ENCODE assay signal across 1 cellular context in genomic region chr1:248873993-248874671, GRCh38.
TF ChIP-seq lines count a peak whose summit lies in the region.

No MANE protein-coding gene starts in this region.

TF ChIP-seq in K562, 482 proteins besides CTCF, POLR2A, EP300 and RAD21 (continues in another document):
- TF ChIP-seq TFAM (CRISPR knock-in tag; conservative IDR thresholded peaks at IDR 0.05) (no peak), ARID4B (CRISPR knock-in tag; IDR thresholded peaks at IDR 0.05) (no peak; the same call in none of the 2 replicates), TARDBP (IDR thresholded peaks at IDR 0.05) (0 out of 2 replicates have a peak, but pooled peaks have one; percentile 27), ADNP (tag; IDR thresholded peaks at IDR 0.05) (peak; percentile 84), GABPA (tag; conservative IDR thresholded peaks at IDR 0.05; ENCODE audit: low read depth) (no peak; the same call in none of the 2 replicates), SIRT6 (IDR thresholded peaks at IDR 0.05; ENCODE audit: low read depth, low read length) (no peak), CCAR2 (IDR thresholded peaks at IDR 0.05; ENCODE audit: low read depth, low read length) (no peak), ATF6 (CRISPR knock-in tag; IDR thresholded peaks at IDR 0.05) (0 out of 2 replicates have a peak, but pooled peaks have one; percentile 21), NFATC3 (IDR thresholded peaks at IDR 0.05) (0 out of 2 replicates have a peak, but pooled peaks have one; percentile 32), ZBTB17 (CRISPR knock-in tag; IDR thresholded peaks at IDR 0.05) (no peak), PHF20 (IDR thresholded peaks at IDR 0.05; ENCODE audit: partially characterized antibody) (peak; percentile 38), SMARCC2 (IDR thresholded peaks at IDR 0.05; ENCODE audit: low read depth) (no peak; the same call in 1 of the 2 replicates), MCM7 (IDR thresholded peaks at IDR 0.05) (no peak), JUNB (CRISPR knock-in tag; conservative IDR thresholded peaks at IDR 0.05) (no peak), MXI1 (IDR thresholded peaks at IDR 0.05; ENCODE audit: low read depth, low read length) (no peak), RFX7 (CRISPR knock-in tag; IDR thresholded peaks at IDR 0.05) (peak; percentile 9; the same call in 1 of the 2 replicates), BRF1 (IDR thresholded peaks at IDR 0.05; ENCODE audit: borderline replicate concordance, extremely low read depth, insufficient read length) (peak; percentile 9), PHF21A (IDR thresholded peaks at IDR 0.05; ENCODE audit: borderline replicate concordance, low read depth) (0 out of 2 replicates have a peak, but pooled peaks have one; percentile 58), MITF (IDR thresholded peaks at IDR 0.05) (no peak), STAT6 (CRISPR knock-in tag; IDR thresholded peaks at IDR 0.05) (no peak; the same call in 1 of the 2 replicates), ZNF586 (CRISPR knock-in tag; conservative IDR thresholded peaks at IDR 0.05) (0 out of 2 replicates have a peak, but pooled peaks have one; percentile 12), HOXB6 (CRISPR knock-in tag; IDR thresholded peaks at IDR 0.05; ENCODE audit: borderline replicate concordance) (no peak), GTF2B (IDR thresholded peaks at IDR 0.05; ENCODE audit: extremely low read depth, insufficient read length) (no peak), ZBTB43 (CRISPR knock-in tag; IDR thresholded peaks at IDR 0.05) (no peak), CHD4 (IDR thresholded peaks at IDR 0.05; ENCODE audit: insufficient read depth, insufficient replicate concordance, low read depth, low read length, poor library complexity, severe bottlenecking) (no peak), CEBPZ (IDR thresholded peaks at IDR 0.05; ENCODE audit: borderline replicate concordance, low read depth, low read length) (no peak), TEAD2 (tag; IDR thresholded peaks at IDR 0.05) (no peak), BACH1 (tag; IDR thresholded peaks at IDR 0.05) (peak; percentile 22; the same call in 1 of the 2 replicates), ZNF77 (CRISPR knock-in tag; IDR thresholded peaks at IDR 0.05) (no peak), KHSRP (IDR thresholded peaks at IDR 0.05) (no peak), PHF8 (IDR thresholded peaks at IDR 0.05; ENCODE audit: borderline replicate concordance, low read length) (no peak), SPI1 (IDR thresholded peaks at IDR 0.05; ENCODE audit: borderline replicate concordance, low read depth, low read length) (no peak), ATF3 (IDR thresholded peaks at IDR 0.05) (peak; percentile 85), ATF3 (CRISPR knock-in tag; conservative IDR thresholded peaks at IDR 0.05) (peak; percentile 76), GATAD2B (IDR thresholded peaks at IDR 0.05; ENCODE audit: borderline replicate concordance) (peak; percentile 83), PRDM10 (IDR thresholded peaks at IDR 0.05; ENCODE audit: partially characterized antibody) (peak; percentile 41), RBM14 (IDR thresholded peaks at IDR 0.05; ENCODE audit: borderline replicate concordance, insufficient read depth, low read depth, low read length) (no peak)
